20 cellular contexts compared by ENCODE assay signal in genomic region chr19:19417618-19418270, GRCh38. TPM values are rescaled to one million over a fixed set of nuclear protein-coding genes. Genes with fewer than 3 reads are reported as not detected.
DNase-seq lines count a peak whose midpoint lies in the region; ATAC-seq and TF ChIP-seq lines count a peak whose summit lies in the region.
"Had no signal": no experiment of that assay in that cellular context is flagged by ENCODE, and none has a peak within 500 bp of the region (broad histone marks: within the 10 kb centered on the region; RNA-seq: fewer than 3 reads in every experiment).

No MANE protein-coding gene starts in this region.

- peaks cover 60 to 75% of the 10 kb centered on the region in 2 experiments for H3K4me1 ChIP-seq in neutrophil (ENCODE audit: control insufficient read depth in 1 of 2, insufficient read depth in 1 of 2, low read depth in 1 of 2, low read length in 1 of 2)
- H3K4me1 ChIP-seq: Caco-2 had no signal

- H3K4me1 Mint-ChIP-seq in activated naive CD8-positive, alpha-beta T cell treated with anti-CD3 and anti-CD28 coated beads, Interleukin-2, amount 10 ng/mL, durations not matched to agents 7 days and 5 days, result peaks cover 45% of the 10 kb centered on the region

- H3K27ac Mint-ChIP-seq in activated naive CD8-positive, alpha-beta T cell treated with anti-CD3 and anti-CD28 coated beads, Interleukin-2, amount 10 ng/mL, durations not matched to agents 7 days and 5 days, result peak overlapping the region; percentile 58

- peak overlapping the region; percentile 9 for H3K4me3 Mint-ChIP-seq in activated naive CD8-positive, alpha-beta T cell treated with anti-CD3 and anti-CD28 coated beads, Interleukin-2, amount 10 ng/mL, durations not matched to agents 7 days and 5 days

- DNase-seq in NCI-H187 treated with DMSO at 0.1 percent for 48 hours (lab: John Stamatoyannopoulos, UW), result peak; percentile 7
- no peak for DNase-seq in NCI-H187 (lab: John Stamatoyannopoulos, UW)
- peak; percentile 66 to 83 for DNase-seq in NCI-H524 (lab: John Stamatoyannopoulos, UW)
- DNase-seq in activated naive CD8-positive, alpha-beta T cell treated with anti-CD3 and anti-CD28 coated beads, Interleukin-2, amount 10 ng/mL, durations not matched to agents 7 days and 5 days, result no peak
- no peak for DNase-seq in MV-4-11 (lab: John Stamatoyannopoulos, UW)
- DNase-seq in NCI-H446 treated with DMSO at 0.1 percent for 48 hours (lab: John Stamatoyannopoulos, UW), result no peak
- DNase-seq: activated CD4-positive, alpha-beta T cell treated with anti-CD3 and anti-CD28 coated beads for 1 hour; activated gamma-delta T cell; Caco-2; cerebellar nuclear complex; heart left ventricle; left cardiac atrium; NCI-H1694 treated with DMSO at 0.1 percent for 48 hours; stimulated activated CD4-positive, alpha-beta T cell treated with anti-CD3 and anti-CD28 coated beads, Interleukin-12 subunit alpha, Interleukin-12 subunit beta, amount 100 ng/mL, for 4 hours had no signal

- H3K36me3 ChIP-seq in neutrophil, result no peaks in the 10 kb centered on the region
- H3K36me3 ChIP-seq: heart left ventricle, tibial nerve had no signal

- peaks cover 2% of the 10 kb centered on the region for H3K9me3 Mint-ChIP-seq in activated naive CD8-positive, alpha-beta T cell treated with anti-CD3 and anti-CD28 coated beads, Interleukin-2, amount 10 ng/mL, durations not matched to agents 7 days and 5 days

- no peaks in the 10 kb centered on the region for H3K9me3 ChIP-seq in neutrophil
- H3K9me3 ChIP-seq: Caco-2, heart left ventricle, tibial nerve had no signal

- no peaks in the 10 kb centered on the region for H3K27me3 Mint-ChIP-seq in activated naive CD8-positive, alpha-beta T cell treated with anti-CD3 and anti-CD28 coated beads, Interleukin-2, amount 10 ng/mL, durations not matched to agents 7 days and 5 days

- POLR2A ChIA-PET in activated naive CD8-positive, alpha-beta T cell treated with anti-CD3 and anti-CD28 coated beads, Interleukin-2, amount 10 ng/mL, durations not matched to agents 7 days and 5 days (lab: Charles Lee), result interaction anchor here (1.1 to 1.4 kb wide), 2 partner anchors 18 to 32 kb away, joined by 3 read pairs; no protein-coding TSS in a partner anchor

- peak overlapping the region; percentile 78 for H3K27ac ChIP-seq in neutrophil
- H3K27ac ChIP-seq: 22Rv1, epithelial cell of prostate, tibial nerve had no signal

- no peaks in the 10 kb centered on the region for H3K27me3 ChIP-seq in neutrophil
- H3K27me3 ChIP-seq: heart left ventricle, tibial nerve had no signal

- no peak for TF ChIP-seq CTCF in neutrophil (IDR thresholded peaks at IDR 0.05)

- H3K36me3 Mint-ChIP-seq in activated naive CD8-positive, alpha-beta T cell treated with anti-CD3 and anti-CD28 coated beads, Interleukin-2, amount 10 ng/mL, durations not matched to agents 7 days and 5 days, result peaks cover 26% of the 10 kb centered on the region

- ATAC-seq in activated naive CD8-positive, alpha-beta T cell treated with anti-CD3 and anti-CD28 coated beads, Interleukin-2, amount 10 ng/mL, durations not matched to agents 7 days and 5 days (ENCODE audit: low read depth), result no peak
- no peak for ATAC-seq in HG03469 (IDR thresholded peaks at IDR 0.05; ENCODE audit: unreplicated experiment)
- ATAC-seq: SK-N-SH treated with all-trans-retinoic acid at 6 μM for 48 hours had no signal

- no peak overlapping the region for H3K4me3 ChIP-seq in neutrophil (ENCODE audit: low read depth in 1 of 2, low read length in 1 of 2)
- H3K4me3 ChIP-seq: heart left ventricle, tibial nerve had no signal

RNA-seq across cellular contexts. Expression of gene GATAD2A, which starts 12.3 kb away (rescaled TPM):
- total RNA-seq in activated naive CD8-positive, alpha-beta T cell treated with anti-CD3 and anti-CD28 coated beads, Interleukin-2, amount 10 ng/mL, durations not matched to agents 7 days and 5 days, result 100 to 1,000 TPM; 152 to 153 TPM

Comparison
In these comparisons a context has a peak if more than half of its experiments do, and no peak if none do; other contexts are left out.
1. DNase-seq: peak in NCI-H187 treated with DMSO at 0.1 percent for 48 hours (single experiment) and NCI-H524 (2 of 2); none in NCI-H187 (0 of 2), activated naive CD8-positive, alpha-beta T cell treated with anti-CD3 and anti-CD28 coated beads, Interleukin-2, amount 10 ng/mL, durations not matched to agents 7 days and 5 days (single experiment), MV-4-11 (single experiment) and NCI-H446 treated with DMSO at 0.1 percent for 48 hours (single experiment).